In the genomic region with DNA sequence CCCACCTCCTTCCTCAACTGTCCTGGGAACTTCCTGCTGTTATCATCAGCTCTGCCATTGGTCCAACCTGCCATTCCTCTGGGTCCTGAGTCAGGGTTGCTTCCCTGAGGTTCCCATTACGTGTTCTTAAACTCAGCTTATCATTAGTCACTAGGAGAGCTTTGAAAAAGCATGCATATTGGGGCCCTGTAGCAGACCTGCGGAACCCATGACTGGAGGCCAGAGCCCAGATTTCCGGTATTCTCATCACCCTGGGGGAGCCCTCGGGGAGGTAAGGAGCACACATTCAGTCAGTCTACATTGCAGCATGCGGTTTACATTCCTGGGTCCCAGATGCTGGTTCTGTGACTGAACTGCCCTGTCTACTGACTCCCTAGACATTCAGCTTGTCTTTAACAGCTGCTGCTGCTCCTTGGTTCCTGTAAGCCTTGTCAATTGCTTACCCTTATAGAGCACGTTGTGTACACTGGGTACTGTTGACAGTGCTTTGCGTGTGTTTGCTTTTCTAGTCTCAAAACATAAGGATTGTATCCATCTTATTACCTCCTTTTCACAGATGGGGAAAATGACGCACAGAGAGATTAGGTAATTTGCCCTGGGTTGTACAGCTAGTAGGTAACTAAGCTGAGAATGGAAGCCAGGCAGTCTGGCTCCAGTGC, we compare ENCODE assay signal across 1 cellular context.
TF ChIP-seq lines count a peak whose summit lies in the region.

No MANE protein-coding gene starts in this region.

TF ChIP-seq in WTC11, 78 proteins besides CTCF, POLR2A, EP300 and RAD21 (continued from another document):
- TF ChIP-seq, protein P1, sequence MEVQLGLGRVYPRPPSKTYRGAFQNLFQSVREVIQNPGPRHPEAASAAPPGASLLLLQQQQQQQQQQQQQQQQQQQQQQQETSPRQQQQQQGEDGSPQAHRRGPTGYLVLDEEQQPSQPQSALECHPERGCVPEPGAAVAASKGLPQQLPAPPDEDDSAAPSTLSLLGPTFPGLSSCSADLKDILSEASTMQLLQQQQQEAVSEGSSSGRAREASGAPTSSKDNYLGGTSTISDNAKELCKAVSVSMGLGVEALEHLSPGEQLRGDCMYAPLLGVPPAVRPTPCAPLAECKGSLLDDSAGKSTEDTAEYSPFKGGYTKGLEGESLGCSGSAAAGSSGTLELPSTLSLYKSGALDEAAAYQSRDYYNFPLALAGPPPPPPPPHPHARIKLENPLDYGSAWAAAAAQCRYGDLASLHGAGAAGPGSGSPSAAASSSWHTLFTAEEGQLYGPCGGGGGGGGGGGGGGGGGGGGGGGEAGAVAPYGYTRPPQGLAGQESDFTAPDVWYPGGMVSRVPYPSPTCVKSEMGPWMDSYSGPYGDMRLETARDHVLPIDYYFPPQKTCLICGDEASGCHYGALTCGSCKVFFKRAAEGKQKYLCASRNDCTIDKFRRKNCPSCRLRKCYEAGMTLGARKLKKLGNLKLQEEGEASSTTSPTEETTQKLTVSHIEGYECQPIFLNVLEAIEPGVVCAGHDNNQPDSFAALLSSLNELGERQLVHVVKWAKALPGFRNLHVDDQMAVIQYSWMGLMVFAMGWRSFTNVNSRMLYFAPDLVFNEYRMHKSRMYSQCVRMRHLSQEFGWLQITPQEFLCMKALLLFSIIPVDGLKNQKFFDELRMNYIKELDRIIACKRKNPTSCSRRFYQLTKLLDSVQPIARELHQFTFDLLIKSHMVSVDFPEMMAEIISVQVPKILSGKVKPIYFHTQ (CRISPR knock-in tag; IDR thresholded peaks at IDR 0.05), result no peak
- TF ChIP-seq ELF4 (CRISPR knock-in tag; IDR thresholded peaks at IDR 0.05; ENCODE audit: low read depth), result no peak
- no peak for TF ChIP-seq IRF2 (CRISPR knock-in tag; IDR thresholded peaks at IDR 0.05; ENCODE audit: borderline replicate concordance, low read depth)
- TF ChIP-seq NFATC4 (CRISPR knock-in tag; IDR thresholded peaks at IDR 0.05), result no peak
- TF ChIP-seq, protein P2, sequence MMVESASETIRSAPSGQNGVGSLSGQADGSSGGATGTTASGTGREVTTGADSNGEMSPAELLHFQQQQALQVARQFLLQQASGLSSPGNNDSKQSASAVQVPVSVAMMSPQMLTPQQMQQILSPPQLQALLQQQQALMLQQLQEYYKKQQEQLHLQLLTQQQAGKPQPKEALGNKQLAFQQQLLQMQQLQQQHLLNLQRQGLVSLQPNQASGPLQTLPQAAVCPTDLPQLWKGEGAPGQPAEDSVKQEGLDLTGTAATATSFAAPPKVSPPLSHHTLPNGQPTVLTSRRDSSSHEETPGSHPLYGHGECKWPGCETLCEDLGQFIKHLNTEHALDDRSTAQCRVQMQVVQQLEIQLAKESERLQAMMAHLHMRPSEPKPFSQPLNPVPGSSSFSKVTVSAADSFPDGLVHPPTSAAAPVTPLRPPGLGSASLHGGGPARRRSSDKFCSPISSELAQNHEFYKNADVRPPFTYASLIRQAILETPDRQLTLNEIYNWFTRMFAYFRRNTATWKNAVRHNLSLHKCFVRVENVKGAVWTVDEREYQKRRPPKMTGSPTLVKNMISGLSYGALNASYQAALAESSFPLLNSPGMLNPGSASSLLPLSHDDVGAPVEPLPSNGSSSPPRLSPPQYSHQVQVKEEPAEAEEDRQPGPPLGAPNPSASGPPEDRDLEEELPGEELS (CRISPR knock-in tag; IDR thresholded peaks at IDR 0.05), result no peak
- no peak for TF ChIP-seq MXD4 (CRISPR knock-in tag; IDR thresholded peaks at IDR 0.05; ENCODE audit: borderline replicate concordance)
- no peak for TF ChIP-seq FOXK1 (CRISPR knock-in tag; IDR thresholded peaks at IDR 0.05)
- TF ChIP-seq, protein P3, sequence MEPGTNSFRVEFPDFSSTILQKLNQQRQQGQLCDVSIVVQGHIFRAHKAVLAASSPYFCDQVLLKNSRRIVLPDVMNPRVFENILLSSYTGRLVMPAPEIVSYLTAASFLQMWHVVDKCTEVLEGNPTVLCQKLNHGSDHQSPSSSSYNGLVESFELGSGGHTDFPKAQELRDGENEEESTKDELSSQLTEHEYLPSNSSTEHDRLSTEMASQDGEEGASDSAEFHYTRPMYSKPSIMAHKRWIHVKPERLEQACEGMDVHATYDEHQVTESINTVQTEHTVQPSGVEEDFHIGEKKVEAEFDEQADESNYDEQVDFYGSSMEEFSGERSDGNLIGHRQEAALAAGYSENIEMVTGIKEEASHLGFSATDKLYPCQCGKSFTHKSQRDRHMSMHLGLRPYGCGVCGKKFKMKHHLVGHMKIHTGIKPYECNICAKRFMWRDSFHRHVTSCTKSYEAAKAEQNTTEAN (CRISPR knock-in tag; IDR thresholded peaks at IDR 0.05), result no peak
- TF ChIP-seq, protein P4, sequence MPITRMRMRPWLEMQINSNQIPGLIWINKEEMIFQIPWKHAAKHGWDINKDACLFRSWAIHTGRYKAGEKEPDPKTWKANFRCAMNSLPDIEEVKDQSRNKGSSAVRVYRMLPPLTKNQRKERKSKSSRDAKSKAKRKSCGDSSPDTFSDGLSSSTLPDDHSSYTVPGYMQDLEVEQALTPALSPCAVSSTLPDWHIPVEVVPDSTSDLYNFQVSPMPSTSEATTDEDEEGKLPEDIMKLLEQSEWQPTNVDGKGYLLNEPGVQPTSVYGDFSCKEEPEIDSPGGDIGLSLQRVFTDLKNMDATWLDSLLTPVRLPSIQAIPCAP (CRISPR knock-in tag; IDR thresholded peaks at IDR 0.05), result no peak
